Comparison of ENCODE assay signal across 8 cellular contexts in the genomic region with DNA sequence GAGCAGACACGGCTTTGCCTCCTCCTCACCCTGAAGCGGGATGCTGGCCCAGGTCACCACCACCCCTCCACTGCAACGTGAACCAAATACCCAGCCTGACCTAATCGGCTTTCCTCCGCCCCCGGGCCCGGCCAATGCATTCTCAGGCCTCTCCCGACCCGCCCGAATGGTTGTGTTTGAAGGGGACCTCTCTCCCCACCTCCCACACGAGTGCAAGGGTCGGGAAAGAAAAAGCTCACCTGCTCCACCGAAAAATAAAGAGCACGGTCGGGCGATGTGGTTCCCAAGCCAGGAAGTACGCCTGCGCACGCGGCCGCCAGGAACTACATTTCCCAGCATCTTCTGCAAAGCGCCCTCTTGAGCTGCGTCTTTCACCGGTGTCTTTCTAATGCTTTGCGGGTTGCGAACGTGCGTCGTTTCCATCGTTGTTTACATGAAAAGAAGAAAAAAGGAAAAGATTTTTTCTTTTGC. TPM values are rescaled to one million over a fixed set of nuclear protein-coding genes. Genes with fewer than 3 reads are reported as not detected.
DNase-seq lines count a peak whose midpoint lies in the region; ATAC-seq, FAIRE-seq and TF ChIP-seq lines count a peak whose summit lies in the region.

A gene (minus strand): TSS at position 282 of the 471 bp plus-strand sequence.

- H3K9me3 Mint-ChIP-seq in immature natural killer cell = peaks cover 8 to 64% (median 34%) of the 10 kb centered on the region in 6 donors

- TF ChIP-seq CTCF in HEK293 (tag by site-specific recombination; IDR thresholded peaks at IDR 0.05) = no peak
- no peak for TF ChIP-seq CTCF in RWPE1 (conservative IDR thresholded peaks at IDR 0.05; ENCODE audit: low read depth)
- TF ChIP-seq CTCF in mammary epithelial cell (conservative IDR thresholded peaks at IDR 0.05 in 1 of 2, IDR thresholded peaks at IDR 0.05 in 1 of 2; ENCODE audit: extremely low read depth in 1 of 2, insufficient read depth in 1 of 2, low read depth in 1 of 2, low read length in 2 of 2) = no peak

- in situ Hi-C loops in mammary epithelial cell (cut with MboI; ENCODE audit: low sequenced_read_pairs in 2 of 2) = no loop called here

- FAIRE-seq in small intestine (lab: Jason Lieb, UNC) = no peak

- peak within 1 kb of the TSS; percentile 34 for H3K4me3 ChIP-seq in HEK293 (ENCODE audit: low read depth, low read length)
- H3K4me3 ChIP-seq in mammary epithelial cell (replicated peaks in 1 of 3; ENCODE audit: insufficient read depth in 1 of 3, low read depth in 2 of 3, low read length in 3 of 3) = peak within 1 kb of the TSS; percentile 44 to 63 (median 49)
- no peak within 1 kb of the TSS for H3K4me3 ChIP-seq in small intestine (ENCODE audit: low read depth in 1 of 2, low read length in 2 of 2)

- WGBS in mammary epithelial cell (ENCODE audit: low coverage, missing lambda C conversion rate) = 6% methylated on average over 27 of the region's 30 CpGs
- 5 to 13% (median 11%) methylated on average over 30 of the region's 30 CpGs for WGBS in small intestine, 3 donors

- H3K4me1 Mint-ChIP-seq in immature natural killer cell = no peaks in the 10 kb centered on the region

- dilution Hi-C loops in mammary epithelial cell (cut with HindIII; ENCODE audit: low sequenced_read_pairs) = no loop called here

- H3K36me3 Mint-ChIP-seq in immature natural killer cell = peaks cover 0 to 10% (median 0%) of the 10 kb centered on the region in 3 donors

- CTCF ChIA-PET in HEK293 (lab: Yijun Ruan, JAX) = interaction anchor here (0.6 to 1.0 kb wide), 2 partner anchors 98 to 100 kb away, joined by 3 read pairs; no protein-coding TSS in a partner anchor
- CTCF ChIA-PET in RWPE1 (lab: Yijun Ruan, JAX) = interaction anchor here (1.1 kb wide), 1 partner anchor 21 kb away, joined by 3 read pairs; no protein-coding TSS in a partner anchor
- CTCF ChIA-PET in mammary epithelial cell (lab: Charles Lee; ENCODE audit: low non-redundant PET) = no interaction called here

- no TSS peak for BruUV-seq in mammary epithelial cell (replicated peaks; lab: Mats Ljungman, UMichigan)

- H3K27me3 ChIP-seq in mammary epithelial cell (ENCODE audit: insufficient read depth, low read length) = no peaks in the 10 kb centered on the region
- H3K27me3 ChIP-seq in small intestine (ENCODE audit: control insufficient read depth in 2 of 2, insufficient read depth in 2 of 2, low read length in 2 of 2) = peaks cover 0 to 5% of the 10 kb centered on the region in 2 donors

- no peaks in the 10 kb centered on the region for H3K4me1 ChIP-seq in HEK293 (ENCODE audit: control insufficient read depth, insufficient read depth, low read length)
- H3K4me1 ChIP-seq in mammary epithelial cell (ENCODE audit: insufficient read depth, low read length) = peaks cover 4% of the 10 kb centered on the region
- H3K4me1 ChIP-seq in small intestine (ENCODE audit: control insufficient read depth in 2 of 2, insufficient read depth in 1 of 2, low read depth in 1 of 2, low read length in 1 of 2) = no peaks in the 10 kb centered on the region

- POLR2A ChIA-PET in HEK293 (lab: Yijun Ruan, JAX) (interaction anchor here (0.6 kb wide), 1 partner anchor 510 kb away, joined by 3 read pairs; no protein-coding TSS in a partner anchor), RWPE1 (lab: Yijun Ruan, JAX; ENCODE audit: low non-redundant PET) (no interaction called here)

- H3K27ac ChIP-seq in HEK293 (ENCODE audit: extremely low read depth, low read depth, low read length) (no peak within 1 kb of the TSS), RWPE1 (no peak within 1 kb of the TSS), mammary epithelial cell (ENCODE audit: insufficient read depth, low read depth, low read length) (no peak within 1 kb of the TSS), small intestine (ENCODE audit: low read depth in 1 of 2, low read length in 1 of 2) (no peak within 1 kb of the TSS)

- H3K9me3 ChIP-seq in HEK293 (ENCODE audit: control insufficient read depth, insufficient read depth, low read depth, low read length) = no peaks in the 10 kb centered on the region
- peaks cover 4% of the 10 kb centered on the region for H3K9me3 ChIP-seq in mammary epithelial cell (replicated peaks; ENCODE audit: insufficient read depth, low read length)
- H3K9me3 ChIP-seq in small intestine (ENCODE audit: control insufficient read depth, low read depth) = no peaks in the 10 kb centered on the region

- intact Hi-C loops in mammary epithelial cell (cut with micrococcal nuclease) = no loop called here

- H4K20me1 ChIP-seq in mammary epithelial cell (ENCODE audit: insufficient read depth, low read length) = no peaks in the 10 kb centered on the region

- peak within 1 kb of the TSS; percentile 58 to 79 (median 72) for H3K4me3 Mint-ChIP-seq in immature natural killer cell

- H3K36me3 ChIP-seq in HEK293 (ENCODE audit: control insufficient read depth in 2 of 2, insufficient read depth in 1 of 2, low read length in 2 of 2) (peaks cover 0 to 24% of the 10 kb centered on the region in 2 experiments; a peak in 1 of 3 replicates), mammary epithelial cell (ENCODE audit: insufficient read depth, low read length) (no peaks in the 10 kb centered on the region), small intestine (ENCODE audit: control insufficient read depth in 2 of 2, insufficient read depth in 2 of 2, low read length in 2 of 2) (no peaks in the 10 kb centered on the region)

- no peak within 1 kb of the TSS for H3K9ac ChIP-seq in mammary epithelial cell (ENCODE audit: insufficient read depth, low read length)

- peaks cover 6 to 15% (median 6%) of the 10 kb centered on the region in 3 donors for H3K27me3 Mint-ChIP-seq in immature natural killer cell (ENCODE audit: low read depth in 3 of 3)

- H3K27ac Mint-ChIP-seq in immature natural killer cell = peak within 1 kb of the TSS in 1 of 6 donors; percentile 16

- H3K79me2 ChIP-seq in mammary epithelial cell (ENCODE audit: insufficient read depth, low read length) = no peaks in the 10 kb centered on the region

- DNase-seq in RWPE1 (ENCODE audit: low spot score) (peak; percentile 50), mammary epithelial cell (peak; percentile 48), immature natural killer cell (peak in 2 of 3 donors; percentile 2 to 21), small intestine (peak; percentile 14), NCI-H2196 (lab: John Stamatoyannopoulos, UW; ENCODE audit: unreplicated experiment) (no peak)

- ATAC-seq in HG02588 (IDR thresholded peaks at IDR 0.05; ENCODE audit: unreplicated experiment) (no peak), HG03520 (IDR thresholded peaks at IDR 0.05; ENCODE audit: unreplicated experiment) (no peak)

- H2AFZ ChIP-seq in mammary epithelial cell (ENCODE audit: low read depth, low read length) = peak within 1 kb of the TSS; percentile 99

- H3K4me2 ChIP-seq in mammary epithelial cell (ENCODE audit: insufficient read depth, low read depth, low read length) = peak within 1 kb of the TSS; percentile 77

TF ChIP-seq in HEK293, 187 proteins besides CTCF, POLR2A, EP300 and RAD21 (continues in another document):
- TF ChIP-seq ZBTB20 (tag by site-specific recombination; IDR thresholded peaks at IDR 0.05) (peak; percentile 71), ZIC2 (tag by site-specific recombination; IDR thresholded peaks at IDR 0.05) (no peak), ZBTB17 (tag by site-specific recombination; IDR thresholded peaks at IDR 0.05) (peak; percentile 86), ZNF155 (tag by site-specific recombination; IDR thresholded peaks at IDR 0.05) (no peak), EGR2 (tag by site-specific recombination; IDR thresholded peaks at IDR 0.05; ENCODE audit: low read depth) (no peak), ZBTB7A (tag by site-specific recombination; IDR thresholded peaks at IDR 0.05; ENCODE audit: low read depth) (no peak), ZNF23 (tag by site-specific recombination; IDR thresholded peaks at IDR 0.05; ENCODE audit: borderline replicate concordance) (no peak), ZNF76 (tag by site-specific recombination; IDR thresholded peaks at IDR 0.05; ENCODE audit: borderline replicate concordance, low read depth) (peak; percentile 92)
- TF ChIP-seq, protein P1, sequence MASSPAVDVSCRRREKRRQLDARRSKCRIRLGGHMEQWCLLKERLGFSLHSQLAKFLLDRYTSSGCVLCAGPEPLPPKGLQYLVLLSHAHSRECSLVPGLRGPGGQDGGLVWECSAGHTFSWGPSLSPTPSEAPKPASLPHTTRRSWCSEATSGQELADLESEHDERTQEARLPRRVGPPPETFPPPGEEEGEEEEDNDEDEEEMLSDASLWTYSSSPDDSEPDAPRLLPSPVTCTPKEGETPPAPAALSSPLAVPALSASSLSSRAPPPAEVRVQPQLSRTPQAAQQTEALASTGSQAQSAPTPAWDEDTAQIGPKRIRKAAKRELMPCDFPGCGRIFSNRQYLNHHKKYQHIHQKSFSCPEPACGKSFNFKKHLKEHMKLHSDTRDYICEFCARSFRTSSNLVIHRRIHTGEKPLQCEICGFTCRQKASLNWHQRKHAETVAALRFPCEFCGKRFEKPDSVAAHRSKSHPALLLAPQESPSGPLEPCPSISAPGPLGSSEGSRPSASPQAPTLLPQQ (tag by site-specific recombination; IDR thresholded peaks at IDR 0.05) = no peak
- TF ChIP-seq, protein P2, sequence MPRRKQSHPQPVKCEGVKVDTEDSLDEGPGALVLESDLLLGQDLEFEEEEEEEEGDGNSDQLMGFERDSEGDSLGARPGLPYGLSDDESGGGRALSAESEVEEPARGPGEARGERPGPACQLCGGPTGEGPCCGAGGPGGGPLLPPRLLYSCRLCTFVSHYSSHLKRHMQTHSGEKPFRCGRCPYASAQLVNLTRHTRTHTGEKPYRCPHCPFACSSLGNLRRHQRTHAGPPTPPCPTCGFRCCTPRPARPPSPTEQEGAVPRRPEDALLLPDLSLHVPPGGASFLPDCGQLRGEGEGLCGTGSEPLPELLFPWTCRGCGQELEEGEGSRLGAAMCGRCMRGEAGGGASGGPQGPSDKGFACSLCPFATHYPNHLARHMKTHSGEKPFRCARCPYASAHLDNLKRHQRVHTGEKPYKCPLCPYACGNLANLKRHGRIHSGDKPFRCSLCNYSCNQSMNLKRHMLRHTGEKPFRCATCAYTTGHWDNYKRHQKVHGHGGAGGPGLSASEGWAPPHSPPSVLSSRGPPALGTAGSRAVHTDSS (tag by site-specific recombination; IDR thresholded peaks at IDR 0.05) = no peak
- TF ChIP-seq, protein P3, sequence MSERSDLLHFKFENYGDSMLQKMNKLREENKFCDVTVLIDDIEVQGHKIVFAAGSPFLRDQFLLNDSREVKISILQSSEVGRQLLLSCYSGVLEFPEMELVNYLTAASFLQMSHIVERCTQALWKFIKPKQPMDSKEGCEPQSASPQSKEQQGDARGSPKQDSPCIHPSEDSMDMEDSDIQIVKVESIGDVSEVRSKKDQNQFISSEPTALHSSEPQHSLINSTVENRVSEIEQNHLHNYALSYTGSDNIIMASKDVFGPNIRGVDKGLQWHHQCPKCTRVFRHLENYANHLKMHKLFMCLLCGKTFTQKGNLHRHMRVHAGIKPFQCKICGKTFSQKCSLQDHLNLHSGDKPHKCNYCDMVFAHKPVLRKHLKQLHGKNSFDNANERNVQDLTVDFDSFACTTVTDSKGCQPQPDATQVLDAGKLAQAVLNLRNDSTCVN (tag by site-specific recombination; optimal IDR thresholded peaks at IDR 0.05) = peak; percentile 28

RNA-seq across cellular contexts. Expression of the gene that starts here (rescaled TPM):
- total RNA-seq in mammary epithelial cell = 1 to 10 TPM; 3.2 to 7.8 TPM
- polyA plus RNA-seq in mammary epithelial cell (1.8 TPM), immature natural killer cell (1 to 10 TPM in 1 of 3 donors, under 1 TPM in 1, not detected in 1; 0.64 to 1.1 TPM), small intestine (under 1 TPM; 0.27 to 0.87 (median 0.67) TPM)
- polyA minus RNA-seq in mammary epithelial cell = not detected

Comparison
In these comparisons a context has a peak if more than half of its experiments do, and no peak if none do; other contexts are left out.
1. Peak in DNase-seq in small intestine; RNA of the gene not detected or under 1 TPM.
2. H3K4me3 ChIP-seq: peak in HEK293 (single experiment) and mammary epithelial cell (3 of 3); none in small intestine (0 of 2).